ENCODE assay signal across 8 cellular contexts in the genomic region with DNA sequence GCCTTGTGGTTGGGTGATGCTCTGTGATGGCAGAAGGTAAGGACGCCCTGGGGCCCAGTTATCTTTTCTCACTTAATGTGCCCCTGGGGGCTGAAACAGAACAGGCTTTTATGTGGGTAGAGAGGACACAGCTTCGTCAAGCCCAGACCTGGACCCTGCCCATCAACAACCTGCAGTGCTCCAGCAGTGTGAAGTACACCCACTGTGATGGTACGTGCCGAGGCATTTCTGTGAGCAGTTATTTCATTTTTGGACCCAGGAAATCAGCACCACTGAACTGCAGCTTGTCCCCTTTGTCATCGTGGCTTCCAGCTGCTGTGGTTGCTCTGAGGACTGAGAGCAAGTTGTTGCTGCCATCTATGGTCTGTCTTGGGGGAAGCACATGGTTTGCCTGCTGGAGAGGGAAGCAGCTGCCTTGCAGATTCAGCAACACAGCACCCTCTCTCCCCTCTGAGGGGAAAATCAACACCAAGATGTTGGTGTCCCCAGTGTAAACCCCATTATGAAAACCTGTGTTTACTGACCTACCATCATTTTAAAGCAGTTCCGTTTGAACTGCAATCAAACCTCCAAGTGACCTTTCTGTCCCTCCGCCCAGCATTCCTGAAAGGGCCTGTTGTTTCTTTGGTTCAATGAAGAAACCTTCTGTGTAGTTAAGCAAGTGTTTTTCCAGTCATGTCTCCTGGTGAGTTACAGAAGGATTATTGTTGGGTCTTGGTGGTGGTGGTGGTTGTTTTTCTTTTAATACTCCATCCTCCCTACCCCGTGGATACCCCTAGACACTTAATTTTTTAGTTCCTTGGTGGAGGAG.
A peak's percentile ranks its signal among the peaks of the same experiment; 100 is the strongest.
DNase-seq lines count a peak whose midpoint lies in the region; ATAC-seq, FAIRE-seq and TF ChIP-seq lines count a peak whose summit lies in the region.

No MANE protein-coding gene starts in this region.

- ATAC-seq in GM18873 (IDR thresholded peaks at IDR 0.05; ENCODE audit: low FRiP score, unreplicated experiment), result peak; percentile 96
- ATAC-seq in HG03108 (IDR thresholded peaks at IDR 0.05; ENCODE audit: unreplicated experiment), result peak; percentile 94

- H3K36me3 ChIP-seq in bronchial epithelial cell (ENCODE audit: control insufficient read depth, insufficient read depth, low read length), result no peaks in the 10 kb centered on the region

- FAIRE-seq in bronchial epithelial cell (lab: Jason Lieb, UNC), result peak; percentile 50

- H3K27me3 ChIP-seq in bronchial epithelial cell (ENCODE audit: control insufficient read depth, insufficient read depth, low read length), result no peaks in the 10 kb centered on the region

- peak; percentile 95 for TF ChIP-seq CTCF in AG10803 (conservative IDR thresholded peaks at IDR 0.05; ENCODE audit: low read length)
- peak; percentile 83 for TF ChIP-seq CTCF in WI38 (IDR thresholded peaks at IDR 0.05; ENCODE audit: low read depth, low read length)
- TF ChIP-seq CTCF in bronchial epithelial cell (IDR thresholded peaks at IDR 0.05; ENCODE audit: insufficient read depth, low read length, severe bottlenecking), result peak; percentile 82

- DNase-seq in AG10803 (ENCODE audit: low read depth), result peak; percentile 86
- peak; percentile 97 for DNase-seq in NCI-H2171 treated with DMSO at 0.1 percent for 48 hours (lab: John Stamatoyannopoulos, UW)
- peak; percentile 66 for DNase-seq in bronchial epithelial cell (ENCODE audit: low read depth)
- peak; percentile 76 for DNase-seq in kidney tubule cell (ENCODE audit: low spot score)
- DNase-seq in stimulated activated CD4-positive, alpha-beta T cell treated with anti-CD3 and anti-CD28 coated beads, Interleukin-4, amount 100 ng/mL, for 1 hour, result peak; percentile 51

- no peak overlapping the region for H3K4me3 ChIP-seq in AG10803 (ENCODE audit: low read length)
- H3K4me3 ChIP-seq in WI38 (ENCODE audit: low read depth, low read length), result no peak overlapping the region
- no peak overlapping the region for H3K4me3 ChIP-seq in bronchial epithelial cell (ENCODE audit: low read depth, low read length)
